1 cellular context compared by ENCODE assay signal in genomic region chr16:10944249-10945064, GRCh38.
A peak's percentile ranks its signal among the peaks of the same experiment; 100 is the strongest.
TF ChIP-seq lines count a peak whose summit lies in the region.

TSS of gene CLEC16A (plus strand) at chr16:10944564. CDS start at chr16:10944718, 154 bp downstream.

TF ChIP-seq in K562, 482 proteins besides CTCF, POLR2A, EP300 and RAD21 (continued from another document and continues in another):
- peak; percentile 88 for TF ChIP-seq ZBTB40 (IDR thresholded peaks at IDR 0.05)
- TF ChIP-seq ZBTB40 (CRISPR knock-in tag; IDR thresholded peaks at IDR 0.05), result no peak
- TF ChIP-seq E4F1 (CRISPR knock-in tag; IDR thresholded peaks at IDR 0.05; ENCODE audit: borderline replicate concordance), result peak; percentile 100
- no peak for TF ChIP-seq GTF2B (IDR thresholded peaks at IDR 0.05; ENCODE audit: extremely low read depth, insufficient read length)
- peak; percentile 56; the same call in 1 of the 2 replicates for TF ChIP-seq ZBTB9 (CRISPR knock-in tag; IDR thresholded peaks at IDR 0.05)
- peak; percentile 82 for TF ChIP-seq ETV5 (CRISPR knock-in tag; IDR thresholded peaks at IDR 0.05; ENCODE audit: low read depth)
- peak; percentile 30; the same call in 1 of the 2 replicates for TF ChIP-seq SMARCE1 (IDR thresholded peaks at IDR 0.05)
- peak; percentile 25; the same call in 1 of the 2 replicates for TF ChIP-seq ELF2 (CRISPR knock-in tag; IDR thresholded peaks at IDR 0.05)
- peak; percentile 84 for TF ChIP-seq RBFOX2 (IDR thresholded peaks at IDR 0.05; ENCODE audit: low read depth, low read length)
- TF ChIP-seq CTCFL (IDR thresholded peaks at IDR 0.05; ENCODE audit: borderline replicate concordance, insufficient read depth, low read depth, low read length, poor library complexity, severe bottlenecking), result peak; percentile 93
- TF ChIP-seq VEZF1 (CRISPR knock-in tag; IDR thresholded peaks at IDR 0.05), result peak; percentile 79
- TF ChIP-seq ZNF609 (CRISPR knock-in tag; IDR thresholded peaks at IDR 0.05; ENCODE audit: borderline replicate concordance), result no peak
- TF ChIP-seq IFI16 (CRISPR knock-in tag; IDR thresholded peaks at IDR 0.05), result no peak
- no peak for TF ChIP-seq CSDE1 (IDR thresholded peaks at IDR 0.05)
- no peak for TF ChIP-seq ZNF324 (CRISPR knock-in tag; IDR thresholded peaks at IDR 0.05)
- TF ChIP-seq MITF (IDR thresholded peaks at IDR 0.05), result no peak
- TF ChIP-seq MNT (conservative IDR thresholded peaks at IDR 0.05), result peak; percentile 75 to 83
- peak; percentile 43; the same call in 1 of the 2 replicates for TF ChIP-seq L3MBTL2 (IDR thresholded peaks at IDR 0.05)
- no peak for TF ChIP-seq ZNF316 (IDR thresholded peaks at IDR 0.05)
- no peak for TF ChIP-seq ZC3H4 (CRISPR knock-in tag; IDR thresholded peaks at IDR 0.05; ENCODE audit: borderline replicate concordance)
- no peak for TF ChIP-seq ZSCAN32 (CRISPR knock-in tag; IDR thresholded peaks at IDR 0.05)
- TF ChIP-seq E2F1 (CRISPR knock-in tag; IDR thresholded peaks at IDR 0.05), result peak; percentile 65; the same call in 1 of the 2 replicates
